Comparison of ENCODE assay signal across 1 cellular context in genomic region chr20:10430000-10430466, GRCh38.
TF ChIP-seq lines count a peak whose summit lies in the region.

No MANE protein-coding gene starts in this region.

TF ChIP-seq in HepG2, 621 proteins besides CTCF, POLR2A, EP300 and RAD21 (continues in another document):
- TF ChIP-seq ZNF329 (CRISPR knock-in tag; IDR thresholded peaks at IDR 0.05; ENCODE audit: low read depth) (no peak), KDM5A (IDR thresholded peaks at IDR 0.05; ENCODE audit: borderline replicate concordance, low read length) (no peak), HOXA5 (CRISPR knock-in tag; IDR thresholded peaks at IDR 0.05) (no peak), EHMT2 (IDR thresholded peaks at IDR 0.05; ENCODE audit: borderline replicate concordance, low read depth, low read length) (peak; percentile 60; the same call in 1 of the 2 replicates), MAFF (IDR thresholded peaks at IDR 0.05; ENCODE audit: low read depth, low read length) (peak; percentile 24; the same call in 1 of the 2 replicates), FOXA3 (CRISPR knock-in tag; IDR thresholded peaks at IDR 0.05) (0 out of 2 replicates have a peak, but pooled peaks have one; percentile 29), GRHL1 (CRISPR knock-in tag; conservative IDR thresholded peaks at IDR 0.05) (no peak), DBP (CRISPR knock-in tag; IDR thresholded peaks at IDR 0.05; ENCODE audit: not compliant biosample characterization) (no peak), FOSL1 (CRISPR knock-in tag; IDR thresholded peaks at IDR 0.05; ENCODE audit: borderline replicate concordance) (peak; percentile 70; the same call in 1 of the 2 replicates), ESRRA (CRISPR knock-in tag; IDR thresholded peaks at IDR 0.05; ENCODE audit: low read depth) (peak; percentile 16; the same call in 1 of the 2 replicates), ZSCAN9 (CRISPR knock-in tag; IDR thresholded peaks at IDR 0.05; ENCODE audit: borderline replicate concordance) (0 out of 2 replicates have a peak, but pooled peaks have one; percentile 5), PPARG (CRISPR knock-in tag; conservative IDR thresholded peaks at IDR 0.05) (no peak), FOSL2 (CRISPR knock-in tag; IDR thresholded peaks at IDR 0.05) (peak; percentile 86), ASH2L (IDR thresholded peaks at IDR 0.05; ENCODE audit: insufficient read length, low read depth, low read length) (peak; percentile 60), SMC3 (IDR thresholded peaks at IDR 0.05; ENCODE audit: low read length) (no peak), ZNF446 (CRISPR knock-in tag; IDR thresholded peaks at IDR 0.05) (no peak), CERS6 (CRISPR knock-in tag; IDR thresholded peaks at IDR 0.05) (no peak), ZNF841 (CRISPR knock-in tag; IDR thresholded peaks at IDR 0.05; ENCODE audit: borderline replicate concordance) (no peak), KLF16 (CRISPR knock-in tag; IDR thresholded peaks at IDR 0.05) (no peak), PHB2 (IDR thresholded peaks at IDR 0.05; ENCODE audit: partially characterized antibody) (no peak), MTA1 (CRISPR knock-in tag; IDR thresholded peaks at IDR 0.05; ENCODE audit: borderline replicate concordance) (no peak; the same call in 1 of the 2 replicates), MAX (IDR thresholded peaks at IDR 0.05) (no peak), ZNF879 (CRISPR knock-in tag; IDR thresholded peaks at IDR 0.05) (no peak), NFE2L2 (IDR thresholded peaks at IDR 0.05; ENCODE audit: low read length) (peak; percentile 54; the same call in 1 of the 2 replicates), RXRA (CRISPR knock-in tag; IDR thresholded peaks at IDR 0.05) (no peak), ZNF614 (CRISPR knock-in tag; IDR thresholded peaks at IDR 0.05; ENCODE audit: borderline replicate concordance) (no peak), ARID3A (IDR thresholded peaks at IDR 0.05; ENCODE audit: low read depth, low read length) (peak; percentile 85; the same call in 1 of the 2 replicates), SOX5 (CRISPR knock-in tag; IDR thresholded peaks at IDR 0.05; ENCODE audit: borderline replicate concordance) (peak; percentile 83), MEIS1 (CRISPR knock-in tag; IDR thresholded peaks at IDR 0.05; ENCODE audit: borderline replicate concordance) (0 out of 2 replicates have a peak, but pooled peaks have one; percentile 20), ZNF326 (CRISPR knock-in tag; IDR thresholded peaks at IDR 0.05; ENCODE audit: borderline replicate concordance) (no peak), LRRFIP1 (CRISPR knock-in tag; conservative IDR thresholded peaks at IDR 0.05) (no peak), MAFG (CRISPR knock-in tag; IDR thresholded peaks at IDR 0.05) (no peak), ZNF709 (CRISPR knock-in tag; IDR thresholded peaks at IDR 0.05) (0 out of 2 replicates have a peak, but pooled peaks have one; percentile 8), PBX2 (CRISPR knock-in tag; IDR thresholded peaks at IDR 0.05) (no peak), PRDM15 (CRISPR knock-in tag; IDR thresholded peaks at IDR 0.05) (0 out of 2 replicates have a peak, but pooled peaks have one; percentile 10), ZFP82 (CRISPR knock-in tag; IDR thresholded peaks at IDR 0.05; ENCODE audit: borderline replicate concordance) (no peak), CHD4 (IDR thresholded peaks at IDR 0.05; ENCODE audit: borderline replicate concordance, low read length) (peak; percentile 46; the same call in 1 of the 2 replicates), TRAFD1 (CRISPR knock-in tag; IDR thresholded peaks at IDR 0.05; ENCODE audit: borderline replicate concordance) (no peak), TERF1 (CRISPR knock-in tag; IDR thresholded peaks at IDR 0.05) (no peak), ZNF510 (CRISPR knock-in tag; IDR thresholded peaks at IDR 0.05; ENCODE audit: low read depth) (no peak), SMYD3 (CRISPR knock-in tag; IDR thresholded peaks at IDR 0.05) (no peak), SOX13 (IDR thresholded peaks at IDR 0.05) (peak; percentile 57; the same call in 1 of the 2 replicates), SOX13 (CRISPR knock-in tag; conservative IDR thresholded peaks at IDR 0.05 in 1 of 2, IDR thresholded peaks at IDR 0.05 in 1 of 2) (peak in 1 of 2 experiments; percentile 94; a peak in 2 of 4 replicates), NR2F6 (IDR thresholded peaks at IDR 0.05) (no peak), NR2F6 (CRISPR knock-in tag; IDR thresholded peaks at IDR 0.05) (no peak), SUZ12 (IDR thresholded peaks at IDR 0.05; ENCODE audit: low read depth, low read length) (no peak), SSRP1 (CRISPR knock-in tag; IDR thresholded peaks at IDR 0.05) (peak; percentile 35; the same call in 1 of the 2 replicates), AGO1 (IDR thresholded peaks at IDR 0.05; ENCODE audit: low read depth, low read length, poor library complexity, severe bottlenecking) (no peak)
